10 cellular contexts compared by ENCODE assay signal in genomic region chr4:47002593-47002992, GRCh38. TPM values are rescaled to one million over a fixed set of nuclear protein-coding genes. Genes with fewer than 3 reads are reported as not detected.
DNase-seq lines count a peak whose midpoint lies in the region; ATAC-seq and TF ChIP-seq lines count a peak whose summit lies in the region.
"Had no signal": no experiment of that assay in that cellular context is flagged by ENCODE, and none has a peak within 500 bp of the region (broad histone marks: within the 10 kb centered on the region; RNA-seq: fewer than 3 reads in every experiment).

No MANE protein-coding gene starts in this region.

- H3K9me3 ChIP-seq in OCI-LY3 (ENCODE audit: insufficient read depth, low read length): no peaks in the 10 kb centered on the region
- H3K9me3 ChIP-seq in Peyer's patch: no peaks in the 10 kb centered on the region
- H3K9me3 ChIP-seq: MG63, prostate gland had no signal

- H3K79me2 ChIP-seq in OCI-LY3 (ENCODE audit: low read length): no peaks in the 10 kb centered on the region

- no peak for TF ChIP-seq POLR2A in Peyer's patch (IDR thresholded peaks at IDR 0.05)

- no peak overlapping the region for H3K9ac ChIP-seq in OCI-LY3 (ENCODE audit: low read length)

- peak; percentile 8 for DNase-seq in ACHN
- DNase-seq in stimulated activated CD4-positive, alpha-beta T cell treated with anti-CD3 and anti-CD28 coated beads, Interleukin-4, amount 100 ng/mL, for 24 hours: no peak
- no peak for DNase-seq in activated T-cell treated with anti-CD3 and anti-CD28 coated beads for 4 hours
- no peak for DNase-seq in activated CD4-positive, CD25-positive, alpha-beta regulatory T cell (lab: John Stamatoyannopoulos, UW)
- no peak for DNase-seq in Peyer's patch
- DNase-seq: MG63 had no signal

- H3K27me3 ChIP-seq in OCI-LY3 (ENCODE audit: low read depth, low read length): no peaks in the 10 kb centered on the region
- H3K27me3 ChIP-seq in Peyer's patch: peaks cover 0 to 4% of the 10 kb centered on the region in 2 donors
- H3K27me3 ChIP-seq: MG63 had no signal

- H3K4me2 ChIP-seq in OCI-LY3 (ENCODE audit: low read length): no peak overlapping the region

- peak; percentile 60 for TF ChIP-seq CTCF in OCI-LY3 (IDR thresholded peaks at IDR 0.05; ENCODE audit: low read depth, low read length)
- peak in 3 of 6 experiments; percentile 28 to 43 (median 38) for TF ChIP-seq CTCF in Peyer's patch (IDR thresholded peaks at IDR 0.05)

- H4K20me1 ChIP-seq in OCI-LY3 (ENCODE audit: insufficient read depth, low read length): no peaks in the 10 kb centered on the region

- peak; percentile 86 for ATAC-seq in GM18867 (IDR thresholded peaks at IDR 0.05; ENCODE audit: unreplicated experiment)
- peak; percentile 38 for ATAC-seq in esophagus mucosa

- H3K27ac ChIP-seq in OCI-LY3 (ENCODE audit: low read length): no peak overlapping the region
- H3K27ac ChIP-seq in Peyer's patch: no peak overlapping the region
- H3K27ac ChIP-seq: prostate gland had no signal

- H3K36me3 ChIP-seq in OCI-LY3 (replicated peaks; ENCODE audit: low read depth, low read length) (no peaks in the 10 kb centered on the region), Peyer's patch (no peaks in the 10 kb centered on the region)
- H3K36me3 ChIP-seq: MG63, prostate gland had no signal

- no peak overlapping the region for H2AFZ ChIP-seq in OCI-LY3 (ENCODE audit: low read depth, low read length)

- H3K4me1 ChIP-seq in OCI-LY3 (ENCODE audit: low read length) (no peaks in the 10 kb centered on the region), Peyer's patch (no peaks in the 10 kb centered on the region)
- H3K4me1 ChIP-seq: prostate gland had no signal

- in situ Hi-C loops in ACHN (cut with HindIII; ENCODE audit: low pct_ligation_motif_present, low pct_unique_long_range_greater_than_20kb, low sequenced_read_pairs): no loop called here

- H3K4me3 ChIP-seq in OCI-LY3 (ENCODE audit: low read length) (no peak overlapping the region), Peyer's patch (no peak overlapping the region)
- H3K4me3 ChIP-seq: MG63, prostate gland had no signal

RNA-seq across cellular contexts. Expression of gene GABRA4, which starts 9.2 kb away (rescaled TPM):
- total RNA-seq in esophagus mucosa (0.56 TPM), Peyer's patch (under 1 TPM; under 0.01 to 0.76 (median 0.53) TPM)

RNA-seq across cellular contexts. Expression of gene GABRB1, which starts 28.8 kb away (rescaled TPM):
- total RNA-seq in esophagus mucosa (not detected), Peyer's patch (not detected)
- total RNA-seq: prostate gland had no signal
